25 cellular contexts compared by ENCODE assay signal in genomic region chr6:10391799-10392198, GRCh38. TPM values are rescaled to one million over a fixed set of nuclear protein-coding genes. Genes with fewer than 3 reads are reported as not detected.
DNase-seq lines count a peak whose midpoint lies in the region; ATAC-seq and TF ChIP-seq lines count a peak whose summit lies in the region.
"Had no signal": no experiment of that assay in that cellular context is flagged by ENCODE, and none has a peak within 500 bp of the region (broad histone marks: within the 10 kb centered on the region; RNA-seq: fewer than 3 reads in every experiment).

No MANE protein-coding gene starts in this region.

- H3K27me3 Mint-ChIP-seq in neural crest cell (ENCODE audit: low read depth): peaks cover 99% of the 10 kb centered on the region

- H3K9ac ChIP-seq in HUES6 (ENCODE audit: low read length) (no peak overlapping the region), iPS-15b (ENCODE audit: low read depth, low read length) (no peak overlapping the region)
- H3K9ac ChIP-seq: SK-N-SH had no signal

- ATAC-seq in sciatic nerve: no peak
- ATAC-seq: GM12878, PC-3 had no signal

- H3K4me3 Mint-ChIP-seq in neural crest cell: peak overlapping the region; percentile 0
- H3K4me3 Mint-ChIP-seq: B cell had no signal

- peaks cover 69% of the 10 kb centered on the region for H3K4me1 ChIP-seq in HUES6 (ENCODE audit: control insufficient read depth, insufficient read depth, low read length)
- H3K4me1 ChIP-seq in iPS-15b (ENCODE audit: control insufficient read depth, insufficient read depth, low read length): peaks cover 21% of the 10 kb centered on the region

- no peak overlapping the region for H3K27ac ChIP-seq in HUES6 (ENCODE audit: low read depth, low read length)
- H3K27ac ChIP-seq: 22Rv1, C4-2B had no signal

- peaks cover 47% of the 10 kb centered on the region for H3K4me1 Mint-ChIP-seq in neural crest cell
- H3K4me1 Mint-ChIP-seq: B cell had no signal

- H3K27me3 ChIP-seq in HUES6 (ENCODE audit: control insufficient read depth, insufficient read depth, low read length) (peaks cover 98% of the 10 kb centered on the region), iPS-15b (ENCODE audit: control insufficient read depth, insufficient read depth, low read length) (peaks cover 99% of the 10 kb centered on the region)

- no peaks in the 10 kb centered on the region for H3K36me3 ChIP-seq in HUES6 (ENCODE audit: control insufficient read depth, insufficient read depth, low read length)
- H3K36me3 ChIP-seq in iPS-15b (ENCODE audit: control insufficient read depth, insufficient read depth, low read length): no peaks in the 10 kb centered on the region

- H3K9me3 ChIP-seq in HUES6 (ENCODE audit: control insufficient read depth, insufficient read depth, low read depth, low read length) (no peaks in the 10 kb centered on the region), iPS-15b (ENCODE audit: control insufficient read depth, insufficient read depth, low read length) (no peaks in the 10 kb centered on the region)
- H3K9me3 ChIP-seq: SK-N-SH had no signal

- peaks cover 4% of the 10 kb centered on the region for H3K36me3 Mint-ChIP-seq in neural crest cell (ENCODE audit: low read depth)

- no peaks in the 10 kb centered on the region for H3K9me3 Mint-ChIP-seq in neural crest cell

- H3K4me3 ChIP-seq in HUES6 (ENCODE audit: low read depth, low read length): peak overlapping the region; percentile 59
- H3K4me3 ChIP-seq in iPS-15b (ENCODE audit: low read depth, low read length): peak overlapping the region; percentile 27
- H3K4me3 ChIP-seq: GM12878 had no signal

- peak; percentile 58 for DNase-seq in ELF-1 (ENCODE audit: low read depth, low spot score)
- no peak for DNase-seq in neural crest cell (ENCODE audit: low read depth, low spot score)
- DNase-seq in sciatic nerve (ENCODE audit: low spot score): no peak
- DNase-seq in NCI-H82 treated with DMSO at 0.1 percent for 48 hours (lab: John Stamatoyannopoulos, UW; ENCODE audit: unreplicated experiment): no peak
- DNase-seq in NCI-H2107 treated with DMSO at 0.1 percent for 48 hours (lab: John Stamatoyannopoulos, UW; ENCODE audit: unreplicated experiment): no peak
- DNase-seq in NCI-H187 treated with DMSO at 0.1 percent for 48 hours (lab: John Stamatoyannopoulos, UW): no peak
- DNase-seq: Calu3; GDM1; Karpas-422; NCI-H1092 treated with DMSO at 0.1 percent for 48 hours; NCI-H1436; NCI-H187; NCI-H446; NCI-H524 treated with DMSO at 0.1 percent for 48 hours; NCI-H774; NK-92 treated with Interleukin-12 subunit alpha and Interleukin-12 subunit beta, amount 100 ng/mL, for 24 hours; PC-3; SK-N-SH; SW 1271 had no signal

- TF ChIP-seq CTCF in neural crest cell (conservative IDR thresholded peaks at IDR 0.05): no peak

- intact Hi-C loops in sciatic nerve (cut with DNase I): no loop called here

- no peak overlapping the region for H3K27ac Mint-ChIP-seq in neural crest cell (ENCODE audit: unreplicated experiment)
- H3K27ac Mint-ChIP-seq: B cell had no signal

RNA-seq across cellular contexts. Expression of gene TFAP2A, which starts 23.1 kb away (rescaled TPM):
- total RNA-seq in neural crest cell: 8.2 and 9.6 TPM in 2 replicates
- 1.6 TPM for total RNA-seq in sciatic nerve
- total RNA-seq: B cell had no signal
